ENCODE assay signal across 28 cellular contexts in the genomic region with DNA sequence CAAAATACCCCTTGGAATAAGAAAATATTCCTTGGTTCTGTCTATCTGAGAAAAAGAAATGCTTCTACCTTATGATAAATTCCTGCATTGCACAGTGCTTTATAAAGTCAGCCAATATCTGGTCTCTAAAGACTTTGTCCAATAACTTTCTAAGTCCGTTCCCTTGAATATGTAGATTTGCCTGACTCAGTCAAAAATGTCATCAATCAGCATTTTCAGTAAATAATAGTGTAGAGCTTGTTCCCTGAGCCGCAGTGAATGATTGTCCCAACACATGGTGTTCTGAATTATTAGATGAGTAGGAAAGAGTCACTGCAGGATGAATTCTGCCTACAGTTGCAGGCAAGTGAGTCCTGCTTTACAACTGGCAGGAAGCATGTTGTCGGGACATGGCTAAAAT.
"Had no signal": no experiment of that assay in that cellular context is flagged by ENCODE, and none has a peak within 500 bp of the region (broad histone marks: within the 10 kb centered on the region; RNA-seq: fewer than 3 reads in every experiment).

No MANE protein-coding gene starts in this region.

- H3K36me3 ChIP-seq: colonic mucosa, esophagus muscularis mucosa, esophagus squamous epithelium, gastrocnemius medialis, gastroesophageal sphincter, heart left ventricle, heart right ventricle had no signal

- H3K4me2 ChIP-seq: hepatocyte had no signal

- FAIRE-seq: endometrium, endothelial cell of umbilical vein, frontal cortex had no signal

- H3K27ac ChIP-seq: colonic mucosa, coronary artery, dorsolateral prefrontal cortex, epithelial cell of prostate, esophagus muscularis mucosa, esophagus squamous epithelium, foreskin keratinocyte, gastrocnemius medialis, gastroesophageal sphincter, heart left ventricle, heart right ventricle, hepatocyte had no signal

- H3K4me3 ChIP-seq: colonic mucosa, coronary artery, dorsolateral prefrontal cortex, esophagus muscularis mucosa, esophagus squamous epithelium, gastrocnemius medialis, gastroesophageal sphincter, heart left ventricle, heart right ventricle, hepatocyte had no signal

- H3K4me1 ChIP-seq: colonic mucosa, esophagus muscularis mucosa, gastrocnemius medialis, gastroesophageal sphincter, heart left ventricle had no signal

- H3K9me3 ChIP-seq: colonic mucosa, esophagus muscularis mucosa, esophagus squamous epithelium, gastrocnemius medialis, gastroesophageal sphincter, heart left ventricle had no signal

- H2AFZ ChIP-seq: hepatocyte had no signal

- H3K79me2 ChIP-seq: hepatocyte had no signal

- ATAC-seq: effector memory CD8-positive, alpha-beta T cell; esophagus mucosa; foreskin keratinocyte; gastrocnemius medialis; gastroesophageal sphincter; heart left ventricle; heart right ventricle had no signal

- H3K27me3 ChIP-seq: colonic mucosa, dorsolateral prefrontal cortex, esophagus muscularis mucosa, esophagus squamous epithelium, foreskin keratinocyte, gastrocnemius medialis, gastroesophageal sphincter, heart left ventricle, heart right ventricle, hepatocyte had no signal

- DNase-seq: colonic mucosa; cortex of kidney; dermis blood vessel endothelial cell; dorsolateral prefrontal cortex; effector CD4-positive, alpha-beta T cell; effector CD8-positive, alpha-beta T cell; effector memory CD4-positive, alpha-beta T cell; effector memory CD8-positive, alpha-beta T cell; endodermal cell; erythroblast; esophagus squamous epithelium; foreskin fibroblast; foreskin keratinocyte; foreskin melanocyte; gastrocnemius medialis; glutamatergic neuron; head of caudate nucleus; heart left ventricle; heart right ventricle had no signal
